ENCODE assay signal across 1 cellular context in genomic region chr22:20963201-20964052, GRCh38.
TF ChIP-seq lines count a peak whose summit lies in the region.

No MANE protein-coding gene starts in this region.

TF ChIP-seq in K562, 482 proteins besides CTCF, POLR2A, EP300 and RAD21 (continued from another document):
- no peak for TF ChIP-seq CTCFL (IDR thresholded peaks at IDR 0.05; ENCODE audit: borderline replicate concordance, insufficient read depth, low read depth, low read length, poor library complexity, severe bottlenecking)
- TF ChIP-seq LEF1 (IDR thresholded peaks at IDR 0.05), result no peak
- 0 out of 2 replicates have a peak, but pooled peaks have one; percentile 38 for TF ChIP-seq ZNF740 (CRISPR knock-in tag; IDR thresholded peaks at IDR 0.05)
- no peak for TF ChIP-seq ZNF740 (tag; IDR thresholded peaks at IDR 0.05)
- no peak for TF ChIP-seq ZNF3 (CRISPR knock-in tag; IDR thresholded peaks at IDR 0.05)
- TF ChIP-seq HDAC6 (IDR thresholded peaks at IDR 0.05; ENCODE audit: low read depth, low read length), result no peak
- TF ChIP-seq ELK1 (CRISPR knock-in tag; IDR thresholded peaks at IDR 0.05), result 0 out of 2 replicates have a peak, but pooled peaks have one; percentile 73
- peak in 1 of 2 experiments; percentile 81; a peak in 1 of 4 replicates for TF ChIP-seq MLX (CRISPR knock-in tag; conservative IDR thresholded peaks at IDR 0.05)
- peak; percentile 3; the same call in 1 of the 2 replicates for TF ChIP-seq BHLHE40 (IDR thresholded peaks at IDR 0.05; ENCODE audit: low read length)
- no peak for TF ChIP-seq TAF15 (IDR thresholded peaks at IDR 0.05; ENCODE audit: low read depth, low read length)
- 0 out of 2 replicates have a peak, but pooled peaks have one; percentile 8 for TF ChIP-seq E2F4 (CRISPR knock-in tag; IDR thresholded peaks at IDR 0.05; ENCODE audit: low read depth)
- TF ChIP-seq ARID4B (CRISPR knock-in tag; IDR thresholded peaks at IDR 0.05), result peak; percentile 36; the same call in 1 of the 2 replicates
- TF ChIP-seq ZNF449 (CRISPR knock-in tag; IDR thresholded peaks at IDR 0.05), result no peak
- TF ChIP-seq RUNX1 (IDR thresholded peaks at IDR 0.05; ENCODE audit: low read depth), result no peak
- no peak for TF ChIP-seq MEF2D (tag; conservative IDR thresholded peaks at IDR 0.05; ENCODE audit: low read depth)
- no peak for TF ChIP-seq ZNF395 (CRISPR knock-in tag; IDR thresholded peaks at IDR 0.05)
- TF ChIP-seq ZBTB49 (CRISPR knock-in tag; IDR thresholded peaks at IDR 0.05; ENCODE audit: borderline replicate concordance), result no peak
- no peak for TF ChIP-seq ZNF146 (CRISPR knock-in tag; IDR thresholded peaks at IDR 0.05; ENCODE audit: unreplicated experiment)
- TF ChIP-seq ZNF124 (CRISPR knock-in tag; IDR thresholded peaks at IDR 0.05), result peak; percentile 21; the same call in 1 of the 2 replicates
- no peak for TF ChIP-seq BRCA1 (IDR thresholded peaks at IDR 0.05)
- peak; percentile 97; the same call in 1 of the 2 replicates for TF ChIP-seq BRCA1 (CRISPR knock-in tag; IDR thresholded peaks at IDR 0.05)
- TF ChIP-seq ZNF583 (CRISPR knock-in tag; IDR thresholded peaks at IDR 0.05), result no peak
- 0 out of 2 replicates have a peak, but pooled peaks have one; percentile 57 for TF ChIP-seq PRMT5 (CRISPR knock-in tag; IDR thresholded peaks at IDR 0.05)
- peak; percentile 41; the same call in 1 of the 2 replicates for TF ChIP-seq HDAC8 (tag; IDR thresholded peaks at IDR 0.05)
- TF ChIP-seq HOXB6 (CRISPR knock-in tag; IDR thresholded peaks at IDR 0.05; ENCODE audit: borderline replicate concordance), result peak; percentile 80; the same call in 1 of the 2 replicates
TF ChIP-seq in K562: peak in this region for 31.
